20 cellular contexts compared by ENCODE assay signal in the genomic region with DNA sequence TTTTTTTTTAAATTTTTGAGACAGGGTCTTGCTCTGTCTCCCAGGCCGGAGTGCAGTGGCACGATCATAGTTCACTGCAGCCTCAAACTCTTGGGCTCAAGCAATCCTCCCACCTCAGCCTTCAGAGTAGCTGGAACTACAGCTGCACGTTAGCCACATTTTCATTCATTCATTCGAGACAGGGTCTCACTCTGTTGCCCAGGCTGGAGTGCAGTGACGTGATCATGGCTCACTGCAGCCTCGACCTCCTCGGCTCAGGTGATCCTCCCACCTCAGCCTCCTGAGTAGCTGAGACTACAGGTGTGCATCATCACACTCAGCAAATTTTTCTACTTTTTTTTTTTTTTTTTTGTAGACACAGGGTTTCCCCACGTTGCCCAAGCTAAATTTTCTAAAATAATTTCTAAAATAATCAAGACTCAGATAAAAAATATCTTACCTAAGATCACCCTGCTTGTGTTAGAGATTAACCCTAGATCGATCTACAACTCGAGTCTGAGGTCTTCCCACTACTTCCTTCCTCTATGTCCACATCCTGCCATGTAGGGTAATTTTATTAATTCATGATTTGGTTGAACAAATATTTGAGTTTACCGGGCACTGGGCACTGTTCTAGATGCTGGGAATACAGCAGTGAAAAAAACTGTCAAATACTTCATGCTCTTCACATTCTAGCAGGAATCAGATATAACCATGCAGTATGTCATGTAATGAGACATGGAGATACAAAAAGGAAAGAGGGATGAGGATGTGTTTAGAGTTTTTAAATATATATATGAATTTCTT. TPM values are rescaled to one million over a fixed set of nuclear protein-coding genes. Genes with fewer than 3 reads are reported as not detected.
DNase-seq lines count a peak whose midpoint lies in the region; ATAC-seq and TF ChIP-seq lines count a peak whose summit lies in the region.
"Had no signal": no experiment of that assay in that cellular context is flagged by ENCODE, and none has a peak within 500 bp of the region (broad histone marks: within the 10 kb centered on the region; RNA-seq: fewer than 3 reads in every experiment).

No MANE protein-coding gene starts in this region.

- H3K27me3 Mint-ChIP-seq in T-helper 2 cell treated with Interferon-gamma antibody and Interleukin-4, amounts not matched to agents 5 μg/mL and 100 μg/mL, for 36 hours (ENCODE audit: low read depth), result peaks cover 19% of the 10 kb centered on the region
- peaks cover 3% of the 10 kb centered on the region; the same call in 1 of the 2 replicates for H3K27me3 Mint-ChIP-seq in WTC11 (ENCODE audit: low read depth)

- no peak for DNase-seq in T-helper 2 cell treated with Interferon-gamma antibody and Interleukin-4, amounts not matched to agents 5 μg/mL and 100 μg/mL, for 36 hours (ENCODE audit: low spot score)
- DNase-seq in T-helper 2 cell (no peak), DMS53 (lab: John Stamatoyannopoulos, UW) (peak; percentile 54), NCI-H526 (lab: John Stamatoyannopoulos, UW) (peak; percentile 85 to 87), WTC11 (ENCODE audit: low spot score) (no peak), SJCRH30 (no peak), AG08395 (ENCODE audit: low spot score) (no peak)
- DNase-seq: CD4-positive, alpha-beta memory T cell; DMS79; NCI-H1048; NCI-H1417 treated with DMSO at 0.1 percent for 48 hours; NCI-H1930; NCI-H2227 treated with DMSO at 0.1 percent for 48 hours; NCI-H510A; NCI-H774; OCI-M1; Right ventricle myocardium superior had no signal

- no peak for TF ChIP-seq CTCF in WTC11 (IDR thresholded peaks at IDR 0.05)

- no peak overlapping the region for H3K27ac ChIP-seq in SJCRH30
- H3K27ac ChIP-seq: KMS-11 had no signal

- ATAC-seq in WTC11 (no peak), GM21447 (IDR thresholded peaks at IDR 0.05; ENCODE audit: unreplicated experiment) (no peak)

- H3K4me1 Mint-ChIP-seq in T-helper 2 cell treated with Interferon-gamma antibody and Interleukin-4, amounts not matched to agents 5 μg/mL and 100 μg/mL, for 36 hours (ENCODE audit: low read depth), result peaks cover 18% of the 10 kb centered on the region
- peaks cover 4% of the 10 kb centered on the region for H3K4me1 Mint-ChIP-seq in WTC11

- peak overlapping the region; percentile 57 for H3K4me3 Mint-ChIP-seq in T-helper 2 cell treated with Interferon-gamma antibody and Interleukin-4, amounts not matched to agents 5 μg/mL and 100 μg/mL, for 36 hours
- H3K4me3 Mint-ChIP-seq in WTC11, result no peak overlapping the region

- H3K4me3 ChIP-seq in SJCRH30, result no peak overlapping the region
- H3K4me3 ChIP-seq: A549 had no signal

- no peak overlapping the region for H3K27ac Mint-ChIP-seq in T-helper 2 cell treated with Interferon-gamma antibody and Interleukin-4, amounts not matched to agents 5 μg/mL and 100 μg/mL, for 36 hours
- no peak overlapping the region for H3K27ac Mint-ChIP-seq in WTC11

- no peaks in the 10 kb centered on the region for H3K4me1 ChIP-seq in SJCRH30

- POLR2A ChIA-PET in WTC11 (lab: Charles Lee), result interaction anchor here (0.6 to 2.8 kb wide), 2 partner anchors 15 to 278 kb away, joined by 3 to 25 read pairs; partner anchors contain the start of gene EIF4G2

- no peaks in the 10 kb centered on the region for H3K27me3 ChIP-seq in SJCRH30

- H3K36me3 ChIP-seq in SJCRH30, result peaks cover 30% of the 10 kb centered on the region

- H3K36me3 Mint-ChIP-seq in T-helper 2 cell treated with Interferon-gamma antibody and Interleukin-4, amounts not matched to agents 5 μg/mL and 100 μg/mL, for 36 hours (ENCODE audit: low read depth), result peaks cover 32% of the 10 kb centered on the region
- H3K36me3 Mint-ChIP-seq in WTC11, result peaks cover 24% of the 10 kb centered on the region

- H3K9me3 Mint-ChIP-seq in T-helper 2 cell treated with Interferon-gamma antibody and Interleukin-4, amounts not matched to agents 5 μg/mL and 100 μg/mL, for 36 hours, result no peaks in the 10 kb centered on the region
- H3K9me3 Mint-ChIP-seq in WTC11, result no peaks in the 10 kb centered on the region

- no peaks in the 10 kb centered on the region for H3K9me3 ChIP-seq in SJCRH30 (replicated peaks)
- H3K9me3 ChIP-seq: A549 had no signal

- CTCF ChIA-PET in WTC11 (lab: Charles Lee), result interaction anchor here (0.6 to 3.0 kb wide), 22 partner anchors 10 to 994 kb away, joined by 3 to 50 read pairs (median 8); partner anchors contain the start of genes EIF4G2 and ZBED5

TF ChIP-seq in WTC11, 78 proteins besides CTCF, POLR2A, EP300 and RAD21 (continues in another document):
- TF ChIP-seq ZNF121 (CRISPR knock-in tag; IDR thresholded peaks at IDR 0.05) (peak; percentile 81; the same call in 1 of the 2 replicates), FOXP1 (CRISPR knock-in tag; IDR thresholded peaks at IDR 0.05; ENCODE audit: borderline replicate concordance) (no peak), RORB (CRISPR knock-in tag; IDR thresholded peaks at IDR 0.05) (no peak), TCF7 (CRISPR knock-in tag; IDR thresholded peaks at IDR 0.05; ENCODE audit: low read depth) (no peak), ZNF512 (CRISPR knock-in tag; IDR thresholded peaks at IDR 0.05; ENCODE audit: borderline replicate concordance) (no peak)
- TF ChIP-seq, protein P1, sequence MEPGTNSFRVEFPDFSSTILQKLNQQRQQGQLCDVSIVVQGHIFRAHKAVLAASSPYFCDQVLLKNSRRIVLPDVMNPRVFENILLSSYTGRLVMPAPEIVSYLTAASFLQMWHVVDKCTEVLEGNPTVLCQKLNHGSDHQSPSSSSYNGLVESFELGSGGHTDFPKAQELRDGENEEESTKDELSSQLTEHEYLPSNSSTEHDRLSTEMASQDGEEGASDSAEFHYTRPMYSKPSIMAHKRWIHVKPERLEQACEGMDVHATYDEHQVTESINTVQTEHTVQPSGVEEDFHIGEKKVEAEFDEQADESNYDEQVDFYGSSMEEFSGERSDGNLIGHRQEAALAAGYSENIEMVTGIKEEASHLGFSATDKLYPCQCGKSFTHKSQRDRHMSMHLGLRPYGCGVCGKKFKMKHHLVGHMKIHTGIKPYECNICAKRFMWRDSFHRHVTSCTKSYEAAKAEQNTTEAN (CRISPR knock-in tag; IDR thresholded peaks at IDR 0.05), result no peak
- TF ChIP-seq, protein P2, sequence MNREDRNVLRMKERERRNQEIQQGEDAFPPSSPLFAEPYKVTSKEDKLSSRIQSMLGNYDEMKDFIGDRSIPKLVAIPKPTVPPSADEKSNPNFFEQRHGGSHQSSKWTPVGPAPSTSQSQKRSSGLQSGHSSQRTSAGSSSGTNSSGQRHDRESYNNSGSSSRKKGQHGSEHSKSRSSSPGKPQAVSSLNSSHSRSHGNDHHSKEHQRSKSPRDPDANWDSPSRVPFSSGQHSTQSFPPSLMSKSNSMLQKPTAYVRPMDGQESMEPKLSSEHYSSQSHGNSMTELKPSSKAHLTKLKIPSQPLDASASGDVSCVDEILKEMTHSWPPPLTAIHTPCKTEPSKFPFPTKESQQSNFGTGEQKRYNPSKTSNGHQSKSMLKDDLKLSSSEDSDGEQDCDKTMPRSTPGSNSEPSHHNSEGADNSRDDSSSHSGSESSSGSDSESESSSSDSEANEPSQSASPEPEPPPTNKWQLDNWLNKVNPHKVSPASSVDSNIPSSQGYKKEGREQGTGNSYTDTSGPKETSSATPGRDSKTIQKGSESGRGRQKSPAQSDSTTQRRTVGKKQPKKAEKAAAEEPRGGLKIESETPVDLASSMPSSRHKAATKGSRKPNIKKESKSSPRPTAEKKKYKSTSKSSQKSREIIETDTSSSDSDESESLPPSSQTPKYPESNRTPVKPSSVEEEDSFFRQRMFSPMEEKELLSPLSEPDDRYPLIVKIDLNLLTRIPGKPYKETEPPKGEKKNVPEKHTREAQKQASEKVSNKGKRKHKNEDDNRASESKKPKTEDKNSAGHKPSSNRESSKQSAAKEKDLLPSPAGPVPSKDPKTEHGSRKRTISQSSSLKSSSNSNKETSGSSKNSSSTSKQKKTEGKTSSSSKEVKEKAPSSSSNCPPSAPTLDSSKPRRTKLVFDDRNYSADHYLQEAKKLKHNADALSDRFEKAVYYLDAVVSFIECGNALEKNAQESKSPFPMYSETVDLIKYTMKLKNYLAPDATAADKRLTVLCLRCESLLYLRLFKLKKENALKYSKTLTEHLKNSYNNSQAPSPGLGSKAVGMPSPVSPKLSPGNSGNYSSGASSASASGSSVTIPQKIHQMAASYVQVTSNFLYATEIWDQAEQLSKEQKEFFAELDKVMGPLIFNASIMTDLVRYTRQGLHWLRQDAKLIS (CRISPR knock-in tag; IDR thresholded peaks at IDR 0.05; ENCODE audit: borderline replicate concordance), result no peak

RNA-seq across cellular contexts. Expression of gene EIF4G2, which starts 15.1 kb away (rescaled TPM):
- 779 to 918 TPM (median 906 TPM) in 3 replicates for total RNA-seq in WTC11 (2021)
- total RNA-seq in SJCRH30 (2014; rRNA removed; shearing (Covaris generic)), result 1,193 and 1,203 TPM in 2 replicates

RNA-seq across cellular contexts. Expression of gene CTR9, which starts 42.6 kb away (rescaled TPM):
- total RNA-seq in WTC11 (2021), result 29.3 to 32.7 TPM (median 31.1 TPM) in 3 replicates
- total RNA-seq in SJCRH30 (2014; rRNA removed; shearing (Covaris generic)), result 53.0 and 55.2 TPM in 2 replicates

Comparison
In these comparisons a context has a peak if more than half of its experiments do, and no peak if none do; other contexts are left out.
1. DNase-seq: peak in DMS53 (single experiment) and NCI-H526 (2 of 2); none in T-helper 2 cell treated with Interferon-gamma antibody and Interleukin-4, amounts not matched to agents 5 μg/mL and 100 μg/mL, for 36 hours (single experiment), T-helper 2 cell (0 of 5), WTC11 (single experiment), SJCRH30 (0 of 2) and AG08395 (single experiment).